In genomic region chr13:48749699-48750473, GRCh38 we compare ENCODE assay signal across 8 cellular contexts.
DNase-seq lines count a peak whose midpoint lies in the region.

No MANE protein-coding gene starts in this region.

- peaks cover 26% of the 10 kb centered on the region for H3K4me1 ChIP-seq in GM23248 (ENCODE audit: insufficient read depth)

- WGBS in GM23248 (ENCODE audit: low coverage in 1 of 2, low lambda C conversion rate in 2 of 2, missing lambda C conversion rate in 2 of 2), 2 experiments: 3% methylated on average over 15 of the region's 15 CpGs

- DNase-seq in GM04503 (ENCODE audit: low read depth) (peak; percentile 83), GM23248 (peak; percentile 100), M059J (ENCODE audit: low read depth) (peak; percentile 96), lung microvascular endothelial cell (ENCODE audit: low read depth in 2 of 2) (peak; percentile 13 to 95), mesenteric fat pad (ENCODE audit: low spot score) (no peak)
- peak; percentile 37 for DNase-seq in activated CD4-positive, alpha-beta T cell treated with anti-CD3 and anti-CD28 coated beads, Interleukin-2, amount 10 ng/mL, durations not matched to agents 7 days and 5 days
- peak; percentile 25 for DNase-seq in effector CD4-positive, alpha-beta T cell
- peak; percentile 39 to 52 for DNase-seq in stimulated activated CD8-positive, alpha-beta memory T cell treated with anti-CD3 and anti-CD28 coated beads, Interleukin-15, amount 100 ng/mL, for 4 hours (ENCODE audit: low read depth in 2 of 2)

- POLR2A ChIA-PET in activated CD4-positive, alpha-beta T cell treated with anti-CD3 and anti-CD28 coated beads, Interleukin-2, amount 10 ng/mL, durations not matched to agents 7 days and 5 days (lab: Charles Lee): no interaction called here

- H3K79me2 ChIP-seq in GM23248 (ENCODE audit: insufficient read depth): no peaks in the 10 kb centered on the region

- peak overlapping the region; percentile 63 for H3K27ac ChIP-seq in GM23248

- in situ Hi-C loops in GM23248 (cut with MboI): no loop called here

- no peaks in the 10 kb centered on the region for H3K36me3 Mint-ChIP-seq in activated CD4-positive, alpha-beta T cell treated with anti-CD3 and anti-CD28 coated beads, Interleukin-2, amount 10 ng/mL, durations not matched to agents 7 days and 5 days (ENCODE audit: low read depth)

- no peaks in the 10 kb centered on the region for H3K9me2 ChIP-seq in GM23248 (ENCODE audit: insufficient read depth)

- peaks cover 11% of the 10 kb centered on the region for H3K4me1 Mint-ChIP-seq in activated CD4-positive, alpha-beta T cell treated with anti-CD3 and anti-CD28 coated beads, Interleukin-2, amount 10 ng/mL, durations not matched to agents 7 days and 5 days

- 0 out of 2 replicates have a peak overlapping the region, but pooled peaks have one; percentile 4 for H2AFZ ChIP-seq in GM23248

- H3K36me3 ChIP-seq in GM23248 (ENCODE audit: low read depth): no peaks in the 10 kb centered on the region

- peak overlapping the region; percentile 50 for H3K9ac ChIP-seq in GM23248

- no peaks in the 10 kb centered on the region for H3K27me3 ChIP-seq in GM23248 (replicated peaks; ENCODE audit: insufficient read depth)

- no peak overlapping the region for H3K4me3 Mint-ChIP-seq in activated CD4-positive, alpha-beta T cell treated with anti-CD3 and anti-CD28 coated beads, Interleukin-2, amount 10 ng/mL, durations not matched to agents 7 days and 5 days

- H3K4me3 ChIP-seq in GM23248: peak overlapping the region; percentile 48

- H3K9me3 ChIP-seq in GM23248 (ENCODE audit: low read depth): no peaks in the 10 kb centered on the region

- H3F3A ChIP-seq in GM23248 (ENCODE audit: insufficient read depth): peaks cover 30% of the 10 kb centered on the region

- H3K27me3 Mint-ChIP-seq in activated CD4-positive, alpha-beta T cell treated with anti-CD3 and anti-CD28 coated beads, Interleukin-2, amount 10 ng/mL, durations not matched to agents 7 days and 5 days: no peaks in the 10 kb centered on the region

- CTCF ChIA-PET in activated CD4-positive, alpha-beta T cell treated with anti-CD3 and anti-CD28 coated beads, Interleukin-2, amount 10 ng/mL, durations not matched to agents 7 days and 5 days (lab: Charles Lee): interaction anchor here (1.0 to 2.9 kb wide), 5 partner anchors 10 to 29 kb away, joined by 3 to 11 read pairs (median 3); no protein-coding TSS in a partner anchor

- peaks cover 1% of the 10 kb centered on the region for H3K9me3 Mint-ChIP-seq in activated CD4-positive, alpha-beta T cell treated with anti-CD3 and anti-CD28 coated beads, Interleukin-2, amount 10 ng/mL, durations not matched to agents 7 days and 5 days

- no peak overlapping the region for H3K27ac Mint-ChIP-seq in activated CD4-positive, alpha-beta T cell treated with anti-CD3 and anti-CD28 coated beads, Interleukin-2, amount 10 ng/mL, durations not matched to agents 7 days and 5 days

- H3K4me2 ChIP-seq in GM23248 (ENCODE audit: unreplicated experiment): peak overlapping the region; percentile 64

- H4K20me1 ChIP-seq in GM23248 (ENCODE audit: insufficient read depth): no peaks in the 10 kb centered on the region
